In genomic region chr7:142934056-142934455, GRCh38 we compare ENCODE assay signal across 24 cellular contexts.
"Had no signal": no experiment of that assay in that cellular context is flagged by ENCODE, and none has a peak within 500 bp of the region (broad histone marks: within the 10 kb centered on the region; RNA-seq: fewer than 3 reads in every experiment).

No MANE protein-coding gene starts in this region.

- H3K27ac ChIP-seq: stomach, suprapubic skin, testis, thoracic aorta, thyroid gland, tibial artery, tibial nerve, transverse colon, upper lobe of left lung, upper lobe of right lung, uterus, vagina had no signal

- H3K4me3 ChIP-seq: stomach, suprapubic skin, testis, thoracic aorta, thyroid gland, tibial artery, tibial nerve, transverse colon, upper lobe of left lung, upper lobe of right lung, uterus, vagina had no signal

- DNase-seq: stimulated activated CD4-positive, alpha-beta T cell treated with anti-CD3 and anti-CD28 coated beads, Interleukin-2, amount 100 ng/mL, for 48 hours; stimulated activated CD4-positive, alpha-beta T cell treated with anti-CD3 and anti-CD28 coated beads, Interleukin-4, amount 100 ng/mL, for 1 hour; stimulated activated CD4-positive, alpha-beta T cell treated with anti-CD3 and anti-CD28 coated beads, Interleukin-4, amount 100 ng/mL, for 24 hours; stimulated activated CD4-positive, alpha-beta T cell treated with anti-CD3 and anti-CD28 coated beads, Interleukin-4, amount 100 ng/mL, for 4 hours; stimulated activated CD8-positive, alpha-beta memory T cell treated with anti-CD3 and anti-CD28 coated beads, Interleukin-4, amount 100 ng/mL, for 48 hours; stimulated activated naive B cell treated with anti-CD40 and anti-IgM and Interleukin-4, amounts not matched to agents 10 μg/mL and 1 μg/mL and 100 μg/mL, for 72 hours; stimulated activated naive CD4-positive, alpha-beta T cell; stimulated activated naive CD4-positive, alpha-beta T cell treated with Interleukin-2 at 50 U/mL for 16 hours; stimulated activated naive CD8-positive, alpha-beta T cell treated with anti-CD3 and anti-CD28 coated beads, Interleukin-15, amount 100 ng/mL, for 72 hours; stimulated activated naive CD8-positive, alpha-beta T cell treated with anti-CD3 and anti-CD28 coated beads, Interleukin-15, Interleukin-2, amounts not matched to agents 100 U/mL and 50 U/mL, for 24 hours; stomach; substantia nigra; testis; thyroid gland; tibial artery; transverse colon; trophoblast cell; upper lobe of left lung; upper lobe of right lung; uterus had no signal

- H3K36me3 ChIP-seq: stomach, suprapubic skin, thoracic aorta, thyroid gland, tibial artery, tibial nerve, transverse colon, upper lobe of left lung, upper lobe of right lung, uterus, vagina had no signal

- H3K9me3 ChIP-seq: stomach, suprapubic skin, testis, thoracic aorta, thyroid gland, tibial artery, tibial nerve, transverse colon, upper lobe of left lung, upper lobe of right lung, uterus, vagina had no signal

- H3K27me3 ChIP-seq: stomach, suprapubic skin, testis, thyroid gland, tibial nerve, transverse colon, upper lobe of left lung, upper lobe of right lung, uterus, vagina had no signal

- H3K4me1 ChIP-seq: stomach, suprapubic skin, testis, thyroid gland, tibial artery, tibial nerve, transverse colon, upper lobe of left lung, upper lobe of right lung, uterus, vagina had no signal
